In the genomic region with DNA sequence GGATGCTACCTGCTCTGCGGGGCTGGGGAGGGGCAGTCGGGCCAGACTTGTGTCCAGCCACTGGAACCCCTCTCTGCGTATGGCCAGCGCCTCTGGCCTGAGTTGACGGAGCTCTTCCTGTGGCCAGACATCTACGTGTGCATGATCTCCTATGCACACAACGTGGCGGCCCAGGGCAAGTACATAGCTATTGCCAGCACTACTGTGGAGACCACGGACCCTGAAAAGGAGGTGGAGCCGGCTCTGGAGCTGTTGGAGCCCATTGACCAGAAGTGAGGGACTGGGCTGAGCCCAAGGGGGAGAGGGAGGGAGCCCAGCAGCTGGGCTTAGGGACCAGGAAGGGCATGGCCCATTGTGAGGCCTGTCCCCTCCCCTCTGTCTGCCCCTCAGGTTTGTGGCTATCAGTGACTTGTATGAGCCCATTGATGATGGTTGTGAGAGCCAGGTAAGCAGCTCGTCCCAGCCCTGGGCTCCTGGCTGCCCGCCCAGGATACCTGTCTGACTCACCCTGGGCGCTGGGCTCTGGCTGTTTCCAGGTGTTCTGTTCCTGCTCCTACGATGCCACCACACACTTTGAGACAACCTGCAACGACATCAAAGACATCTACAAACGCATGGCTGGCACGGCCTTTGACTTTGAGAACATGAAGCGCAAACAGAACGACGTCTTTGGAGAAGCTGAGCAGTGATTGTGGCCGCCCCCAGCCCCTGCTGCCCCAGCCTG, we compare ENCODE assay signal across 14 cellular contexts. TPM values are rescaled to one million over a fixed set of nuclear protein-coding genes. Genes with fewer than 3 reads are reported as not detected.
DNase-seq lines count a peak whose midpoint lies in the region; ATAC-seq, FAIRE-seq and TF ChIP-seq lines count a peak whose summit lies in the region.
"Had no signal": no experiment of that assay in that cellular context is flagged by ENCODE, and none has a peak within 500 bp of the region (broad histone marks: within the 10 kb centered on the region; RNA-seq: fewer than 3 reads in every experiment).

No MANE protein-coding gene starts in this region.

- TF ChIP-seq RAD21 in K562 (CRISPR knock-in tag; conservative IDR thresholded peaks at IDR 0.05 in 1 of 2, IDR thresholded peaks at IDR 0.05 in 1 of 2), result no peak

- peak; percentile 93 for DNase-seq in HPDE6-E6E7 (ENCODE audit: extremely low spot score)
- DNase-seq in K562 (ENCODE audit: extremely low read depth in 1 of 4, low spot score in 3 of 4), result no peak
- no peak for DNase-seq in nephron progenitor cell
- no peak for DNase-seq in HK-2 (ENCODE audit: unreplicated experiment)
- no peak for DNase-seq in NCI-H2107 (lab: John Stamatoyannopoulos, UW)
- no peak for DNase-seq in posterior cingulate gyrus
- DNase-seq: activated T-cell treated with anti-CD3 and anti-CD28 coated beads for 4 hours, H7, left ventricle myocardium inferior, NCI-H82, RPMI8226, substantia nigra had no signal

- peaks cover 38% of the 10 kb centered on the region for H3K79me2 ChIP-seq in K562 (ENCODE audit: control insufficient read depth, insufficient read depth, low read length)

- 82% methylated on average over 14 of the region's 21 CpGs for WGBS in K562 (ENCODE audit: insufficient coverage, low coverage, missing lambda C conversion rate)

- peaks cover 17% of the 10 kb centered on the region for H3K4me1 Mint-ChIP-seq in nephron progenitor cell

- no peak overlapping the region for H3K4me3 Mint-ChIP-seq in nephron progenitor cell
- H3K4me3 Mint-ChIP-seq: B cell had no signal

- peaks cover 57% of the 10 kb centered on the region for H3K9me3 Mint-ChIP-seq in nephron progenitor cell
- H3K9me3 Mint-ChIP-seq: activated naive CD4-positive, alpha-beta T cell treated with anti-CD3 and anti-CD28 coated beads, Interleukin-2, amount 50 U/mL, for 72 hours had no signal

- peak overlapping the region; percentile 36 for H3K27ac Mint-ChIP-seq in nephron progenitor cell

- peaks cover 59% of the 10 kb centered on the region; the same call in 2 of the 3 replicates for H3K36me3 ChIP-seq in K562 (ENCODE audit: control insufficient read depth, insufficient read depth, low read length)

- TF ChIP-seq POLR2A in K562 (conservative IDR thresholded peaks at IDR 0.05), result no peak

- H3K36me3 Mint-ChIP-seq in nephron progenitor cell (ENCODE audit: low read depth), result peaks cover 5% of the 10 kb centered on the region

- no peak overlapping the region for H3K4me3 ChIP-seq in K562
- H3K4me3 ChIP-seq: left ventricle myocardium inferior had no signal

- no peaks in the 10 kb centered on the region for H3K27me3 Mint-ChIP-seq in nephron progenitor cell (ENCODE audit: low read depth, poor library complexity)
- H3K27me3 Mint-ChIP-seq: B cell had no signal

- TSS peak; percentile 25 for BruUV-seq in K562 (replicated peaks; lab: Mats Ljungman, UMichigan)

- H3K4me2 ChIP-seq in K562 (ENCODE audit: insufficient read depth, low read length), result no peak overlapping the region

- in situ Hi-C loops in K562 (cut with MboI), result no loop called here

- no peaks in the 10 kb centered on the region for H3K9me3 ChIP-seq in K562 (replicated peaks; ENCODE audit: control insufficient read depth, insufficient read depth, low read depth, low read length)
- H3K9me3 ChIP-seq: left ventricle myocardium inferior had no signal

- POLR2A ChIA-PET in K562 (lab: Yijun Ruan, JAX), result interaction anchor here (0.8 to 1.6 kb wide), 2 partner anchors 10 to 41 kb away, joined by 5 to 6 read pairs; no protein-coding TSS in a partner anchor

- FAIRE-seq in K562 (lab: Jason Lieb, UNC), result no peak

- TF ChIP-seq CTCF in K562 (IDR thresholded peaks at IDR 0.05 in 2 of 3, conservative IDR thresholded peaks at IDR 0.05 in 1 of 3; ENCODE audit: insufficient read depth in 2 of 3, low read depth in 1 of 3, low read length in 3 of 3) (no peak), nephron progenitor cell (IDR thresholded peaks at IDR 0.05) (no peak)

- CTCF ChIA-PET in K562 (lab: Yijun Ruan, JAX; ENCODE audit: low intra/inter-chr PET ratio), result no interaction called here

- peaks cover 3% of the 10 kb centered on the region for H3K9me1 ChIP-seq in K562 (ENCODE audit: control insufficient read depth, insufficient read depth, low read length)

- H3K4me1 ChIP-seq in K562 (replicated peaks in 1 of 2; ENCODE audit: control insufficient read depth in 2 of 2, insufficient read depth in 2 of 2, low read length in 2 of 2), result peaks cover 11 to 53% of the 10 kb centered on the region in 2 experiments; a peak in 4 of 5 replicates

- no peak overlapping the region; a peak in 1 of 4 replicates for H3K9ac ChIP-seq in K562 (ENCODE audit: insufficient read depth in 1 of 2, low read depth in 2 of 2, low read length in 2 of 2)

- intact Hi-C loops in K562 (cut with micrococcal nuclease) (no loop called here), posterior cingulate gyrus (cut with DNase I) (loop anchor here (5.0 kb wide), 1 partner anchor 35 kb away; a partner anchor contains a TSS)

- no peak overlapping the region for H3K27ac ChIP-seq in K562 (ENCODE audit: extremely low read depth, low read depth, low read length)
- H3K27ac ChIP-seq: left ventricle myocardium inferior had no signal

- no peak overlapping the region for H2AFZ ChIP-seq in K562 (ENCODE audit: low read depth, low read length)

- H4K20me1 ChIP-seq in K562 (replicated peaks; ENCODE audit: control insufficient read depth, insufficient read depth, low read length), result peaks cover 5% of the 10 kb centered on the region; the same call in 1 of the 2 replicates

- no peak for TF ChIP-seq EP300 in K562 (IDR thresholded peaks at IDR 0.05; ENCODE audit: low read length)

- no peaks in the 10 kb centered on the region for H3K27me3 ChIP-seq in K562 (ENCODE audit: control insufficient read depth in 2 of 2, insufficient read depth in 2 of 2, low read length in 2 of 2)

- ATAC-seq in K562, result no peak
- ATAC-seq: activated naive CD4-positive, alpha-beta T cell treated with anti-CD3 and anti-CD28 coated beads, Interleukin-2, amount 50 U/mL, for 72 hours had no signal

RNA-seq across cellular contexts. Expression of a gene that starts 1.8 kb away (rescaled TPM):
- 162 and 289 TPM in 2 replicates for total RNA-seq in K562 (2011; cell fraction: chromatin; rRNA removed; ENCODE audit: low replicate concordance)
- 167 and 169 TPM in 2 replicates for total RNA-seq in K562 (2011; cell fraction: nucleolus; rRNA removed)
- 104 and 137 TPM in 2 replicates for total RNA-seq in K562 (2011; cell fraction: nucleoplasm; rRNA removed)
- total RNA-seq in K562 (2014; rRNA removed), result 73.7 and 74.9 TPM in 2 replicates
- 41.6 and 52.9 TPM in 2 replicates for total RNA-seq in K562 (2014; rRNA removed; fragmentation: Illumina TruSeq; extraction: Trizol)
- total RNA-seq in K562 (2015; rRNA removed; fragmentation: Illumina TruSeq; extraction: Trizol), result 65.7 and 67.3 TPM in 2 replicates
- 56.6 and 65.2 TPM in 2 replicates for total RNA-seq in K562 (2021)
- 73.7 and 76.9 TPM in 2 replicates for polyA plus RNA-seq in K562 (2011; rRNA removed)
- 52.3 and 53.9 TPM in 2 replicates for polyA plus RNA-seq in K562 (2011; cell fraction: cytosol; rRNA removed)
- 286 and 308 TPM in 2 replicates for polyA plus RNA-seq in K562 (2011; cell fraction: nucleus; rRNA removed)
- 104 and 163 TPM in 2 replicates for polyA plus RNA-seq in K562 (2012)
- 73.3 and 77.1 TPM in 2 replicates for polyA plus RNA-seq in K562 (2014; fragmentation: Illumina TruSeq; extraction: Trizol)
- polyA plus RNA-seq in K562 (2014; fragmentation: Nextera tagmentation; extraction: Ambion mirVana), result 1 to 10 TPM; 4.4 to 5.5 TPM
- 105 and 114 TPM in 2 replicates for polyA plus RNA-seq in K562 (2014; rRNA removed)
- polyA minus RNA-seq in K562 (2011; rRNA and poly(A)+ RNA removed), result 62.0 and 76.8 TPM in 2 replicates
- 30.5 and 38.8 TPM in 2 replicates for polyA minus RNA-seq in K562 (2011; cell fraction: cytosol; rRNA and poly(A)+ RNA removed)
- 61.1 and 94.3 TPM in 2 replicates for polyA minus RNA-seq in K562 (2011; cell fraction: nucleus; rRNA and poly(A)+ RNA removed)

RNA-seq across cellular contexts. Expression of a gene that starts 5.2 kb away (rescaled TPM):
- total RNA-seq in K562 (2011; cell fraction: chromatin; rRNA removed; ENCODE audit: low replicate concordance), result 170 and 364 TPM in 2 replicates
- total RNA-seq in K562 (2011; cell fraction: nucleolus; rRNA removed), result 263 and 264 TPM in 2 replicates
- total RNA-seq in K562 (2011; cell fraction: nucleoplasm; rRNA removed), result 180 and 225 TPM in 2 replicates
- total RNA-seq in K562 (2014; rRNA removed) (37.5 and 76.5 TPM in 2 replicates), K562 (2014; rRNA removed; fragmentation: Illumina TruSeq; extraction: Trizol) (18.9 and 23.9 TPM in 2 replicates), K562 (2015; rRNA removed; fragmentation: Illumina TruSeq; extraction: Trizol) (27.4 and 30.4 TPM in 2 replicates), K562 (2021) (54.6 and 61.1 TPM in 2 replicates)
- polyA plus RNA-seq in K562 (2011; rRNA removed) (76.8 and 134 TPM in 2 replicates), K562 (2014; fragmentation: Illumina TruSeq; extraction: Trizol) (73.2 and 82.6 TPM in 2 replicates), K562 (2014; fragmentation: Nextera tagmentation; extraction: Ambion mirVana) (1 to 10 TPM in 1 of 2 experiments, under 1 TPM in 1; 0.97 to 2.2 TPM), K562 (2014; rRNA removed) (78.1 and 86.1 TPM in 2 replicates)
- polyA plus RNA-seq in K562 (2011; cell fraction: cytosol; rRNA removed), result 94.0 and 108 TPM in 2 replicates
- polyA plus RNA-seq in K562 (2011; cell fraction: nucleus; rRNA removed), result 629 and 686 TPM in 2 replicates
- 75.0 and 118 TPM in 2 replicates for polyA plus RNA-seq in K562 (2012)
- 35.8 and 44.0 TPM in 2 replicates for polyA minus RNA-seq in K562 (2011; rRNA and poly(A)+ RNA removed)
- polyA minus RNA-seq in K562 (2011; cell fraction: cytosol; rRNA and poly(A)+ RNA removed), result 28.5 and 29.3 TPM in 2 replicates
- 86.3 and 105 TPM in 2 replicates for polyA minus RNA-seq in K562 (2011; cell fraction: nucleus; rRNA and poly(A)+ RNA removed)

RNA-seq across cellular contexts. Expression of a gene that starts 13.7 kb away (rescaled TPM):
- total RNA-seq in K562 (2011; cell fraction: chromatin; rRNA removed; ENCODE audit: low replicate concordance), result 70.8 and 156 TPM in 2 replicates
- 194 and 228 TPM in 2 replicates for total RNA-seq in K562 (2011; cell fraction: nucleolus; rRNA removed)
- 158 and 184 TPM in 2 replicates for total RNA-seq in K562 (2011; cell fraction: nucleoplasm; rRNA removed)
- total RNA-seq in K562 (2014; rRNA removed), result 52.9 and 56.2 TPM in 2 replicates
- total RNA-seq in K562 (2014; rRNA removed; fragmentation: Illumina TruSeq; extraction: Trizol), result 26.5 and 30.1 TPM in 2 replicates
- 47.3 and 50.0 TPM in 2 replicates for total RNA-seq in K562 (2015; rRNA removed; fragmentation: Illumina TruSeq; extraction: Trizol)
- total RNA-seq in K562 (2021), result 75.6 and 81.4 TPM in 2 replicates
- 60.7 and 93.2 TPM in 2 replicates for polyA plus RNA-seq in K562 (2011; rRNA removed)
- polyA plus RNA-seq in K562 (2011; cell fraction: cytosol; rRNA removed), result 177 and 195 TPM in 2 replicates
- 93.6 and 94.2 TPM in 2 replicates for polyA plus RNA-seq in K562 (2011; cell fraction: nucleus; rRNA removed)
- 82.8 and 171 TPM in 2 replicates for polyA plus RNA-seq in K562 (2012)
- 90.5 and 100 TPM in 2 replicates for polyA plus RNA-seq in K562 (2014; fragmentation: Illumina TruSeq; extraction: Trizol)
- 10 to 100 TPM in 1 of 2 experiments, 1 to 10 TPM in 1; 8.3 to 12.3 TPM for polyA plus RNA-seq in K562 (2014; fragmentation: Nextera tagmentation; extraction: Ambion mirVana)
- polyA plus RNA-seq in K562 (2014; rRNA removed), result 67.1 and 72.0 TPM in 2 replicates
- polyA minus RNA-seq in K562 (2011; rRNA and poly(A)+ RNA removed), result 48.9 and 56.6 TPM in 2 replicates
- 78.1 and 123 TPM in 2 replicates for polyA minus RNA-seq in K562 (2011; cell fraction: cytosol; rRNA and poly(A)+ RNA removed)
- polyA minus RNA-seq in K562 (2011; cell fraction: nucleus; rRNA and poly(A)+ RNA removed), result 13.7 and 29.0 TPM in 2 replicates

RNA-seq across cellular contexts. Expression of a gene that starts 15.9 kb away (rescaled TPM):
- 204 and 524 TPM in 2 replicates for total RNA-seq in K562 (2011; cell fraction: chromatin; rRNA removed; ENCODE audit: low replicate concordance)
- total RNA-seq in K562 (2011; cell fraction: nucleolus; rRNA removed), result 231 and 238 TPM in 2 replicates
- 144 and 167 TPM in 2 replicates for total RNA-seq in K562 (2011; cell fraction: nucleoplasm; rRNA removed)
- total RNA-seq in K562 (2014; rRNA removed), result 3.5 and 3.8 TPM in 2 replicates
- total RNA-seq in K562 (2014; rRNA removed; fragmentation: Illumina TruSeq; extraction: Trizol), result 4.5 and 6.8 TPM in 2 replicates
- 7.5 and 9.5 TPM in 2 replicates for total RNA-seq in K562 (2015; rRNA removed; fragmentation: Illumina TruSeq; extraction: Trizol)
- total RNA-seq in K562 (2021), result 26.5 and 47.8 TPM in 2 replicates
- polyA plus RNA-seq in K562 (2011; rRNA removed), result 13.3 and 30.4 TPM in 2 replicates
- 10.9 and 15.0 TPM in 2 replicates for polyA plus RNA-seq in K562 (2011; cell fraction: cytosol; rRNA removed)
- polyA plus RNA-seq in K562 (2011; cell fraction: nucleus; rRNA removed), result 240 and 366 TPM in 2 replicates
- 46.6 and 47.8 TPM in 2 replicates for polyA plus RNA-seq in K562 (2012)
- polyA plus RNA-seq in K562 (2014; fragmentation: Illumina TruSeq; extraction: Trizol), result 21.9 and 27.5 TPM in 2 replicates
- under 1 TPM; 0.32 to 0.42 TPM for polyA plus RNA-seq in K562 (2014; fragmentation: Nextera tagmentation; extraction: Ambion mirVana)
- polyA plus RNA-seq in K562 (2014; rRNA removed), result 20.1 and 21.5 TPM in 2 replicates
- 5.9 and 10.7 TPM in 2 replicates for polyA minus RNA-seq in K562 (2011; rRNA and poly(A)+ RNA removed)
- polyA minus RNA-seq in K562 (2011; cell fraction: cytosol; rRNA and poly(A)+ RNA removed), result 6.4 and 13.7 TPM in 2 replicates
- polyA minus RNA-seq in K562 (2011; cell fraction: nucleus; rRNA and poly(A)+ RNA removed), result 53.6 and 60.0 TPM in 2 replicates

RNA-seq across cellular contexts. Expression of a gene that starts 30.8 kb away (rescaled TPM):
- total RNA-seq in K562 (2011; cell fraction: chromatin; rRNA removed; ENCODE audit: low replicate concordance), result 68.1 and 155 TPM in 2 replicates
- total RNA-seq in K562 (2011; cell fraction: nucleolus; rRNA removed), result 126 and 130 TPM in 2 replicates
- 84.5 and 90.6 TPM in 2 replicates for total RNA-seq in K562 (2011; cell fraction: nucleoplasm; rRNA removed)
- total RNA-seq in K562 (2014; rRNA removed) (20.2 and 33.7 TPM in 2 replicates), K562 (2014; rRNA removed; fragmentation: Illumina TruSeq; extraction: Trizol) (10.7 and 11.3 TPM in 2 replicates), K562 (2015; rRNA removed; fragmentation: Illumina TruSeq; extraction: Trizol) (15.6 and 17.1 TPM in 2 replicates), K562 (2021) (29.6 and 32.2 TPM in 2 replicates)
- polyA plus RNA-seq in K562 (2011; rRNA removed) (24.0 and 39.6 TPM in 2 replicates), K562 (2014; fragmentation: Illumina TruSeq; extraction: Trizol) (20.2 and 25.0 TPM in 2 replicates), K562 (2014; fragmentation: Nextera tagmentation; extraction: Ambion mirVana) (under 1 TPM; 0.49 to 0.64 TPM), K562 (2014; rRNA removed) (33.6 and 40.7 TPM in 2 replicates)
- 24.2 and 26.2 TPM in 2 replicates for polyA plus RNA-seq in K562 (2011; cell fraction: cytosol; rRNA removed)
- polyA plus RNA-seq in K562 (2011; cell fraction: nucleus; rRNA removed), result 415 and 432 TPM in 2 replicates
- 21.3 and 52.8 TPM in 2 replicates for polyA plus RNA-seq in K562 (2012)
- polyA minus RNA-seq in K562 (2011; rRNA and poly(A)+ RNA removed), result 7.7 and 17.0 TPM in 2 replicates
- 8.3 and 13.7 TPM in 2 replicates for polyA minus RNA-seq in K562 (2011; cell fraction: cytosol; rRNA and poly(A)+ RNA removed)
- 45.6 and 52.2 TPM in 2 replicates for polyA minus RNA-seq in K562 (2011; cell fraction: nucleus; rRNA and poly(A)+ RNA removed)
